9 cellular contexts compared by ENCODE assay signal in genomic region chr2:217922101-217923006, GRCh38.
DNase-seq lines count a peak whose midpoint lies in the region; ATAC-seq and TF ChIP-seq lines count a peak whose summit lies in the region.
"Had no signal": no experiment of that assay in that cellular context is flagged by ENCODE, and none has a peak within 500 bp of the region (broad histone marks: within the 10 kb centered on the region; RNA-seq: fewer than 3 reads in every experiment).

No MANE protein-coding gene starts in this region.

- H3K27ac ChIP-seq in left lung (peak overlapping the region; percentile 66 to 71), skin epidermis (peak overlapping the region in 11 of 21 experiments; percentile 7 to 81 (median 57))
- H3K27ac ChIP-seq in CD4-positive, alpha-beta T cell (ENCODE audit: low read depth, low read length) = no peak overlapping the region

- DNase-seq in Calu3 (no peak), choroid plexus epithelial cell (ENCODE audit: low read depth) (peak; percentile 49), left lung (peak in 1 of 2 donors; percentile 85), NOMO-1 treated with dmso at 0.1 percent for 144 hours (lab: John Stamatoyannopoulos, UW; ENCODE audit: unreplicated experiment) (no peak), NCI-H1694 treated with DMSO at 0.1 percent for 48 hours (lab: John Stamatoyannopoulos, UW) (no peak)
- DNase-seq in stimulated activated CD4-positive, alpha-beta T cell treated with anti-CD3 and anti-CD28 coated beads, Interleukin-4, amount 100 ng/mL, for 24 hours = no peak
- no peak for DNase-seq in CD4-positive, alpha-beta T cell
- DNase-seq: activated CD4-positive, alpha-beta T cell treated with anti-CD3 and anti-CD28 coated beads, Interleukin-2, amount 50 U/mL, for 1 hour had no signal

- POLR2A ChIA-PET in CD4-positive, alpha-beta T cell (lab: Charles Lee) = no interaction called here

- intact Hi-C loops in Calu3 (cut with micrococcal nuclease; ENCODE audit: unreplicated experiment) (no loop called here), left lung (cut with DNase I) (no loop called here)
- intact Hi-C loops in CD4-positive, alpha-beta T cell (cut with DNase I, micrococcal nuclease) = no loop called here

- peaks cover 82% of the 10 kb centered on the region for H3K27me3 Mint-ChIP-seq in Calu3 (ENCODE audit: unreplicated experiment)
- H3K27me3 Mint-ChIP-seq in CD4-positive, alpha-beta T cell = no peaks in the 10 kb centered on the region

- no TSS peak for BruUV-seq in Calu3 (replicated peaks; lab: Mats Ljungman, UMichigan)

- H3K36me3 ChIP-seq in left lung = no peaks in the 10 kb centered on the region

- no peak overlapping the region for H3K4me3 Mint-ChIP-seq in Calu3 (ENCODE audit: low read depth, unreplicated experiment)
- H3K4me3 Mint-ChIP-seq in CD4-positive, alpha-beta T cell = no peak overlapping the region

- H3K4me3 ChIP-seq in choroid plexus epithelial cell (ENCODE audit: low read depth, low read length) (no peak overlapping the region), left lung (no peak overlapping the region), skin epidermis (no peak overlapping the region)

- H3K27me3 ChIP-seq in left lung = no peaks in the 10 kb centered on the region
- H3K27me3 ChIP-seq in CD4-positive, alpha-beta T cell (ENCODE audit: control insufficient read depth, insufficient read depth, low read length) = no peaks in the 10 kb centered on the region

- no peaks in the 10 kb centered on the region for H3K36me3 Mint-ChIP-seq in Calu3 (ENCODE audit: insufficient read depth, unreplicated experiment)
- no peaks in the 10 kb centered on the region for H3K36me3 Mint-ChIP-seq in CD4-positive, alpha-beta T cell (ENCODE audit: low read depth)

- no peak overlapping the region for H3K27ac Mint-ChIP-seq in Calu3 (ENCODE audit: unreplicated experiment)
- H3K27ac Mint-ChIP-seq in CD4-positive, alpha-beta T cell = no peak overlapping the region

- H3K9me3 ChIP-seq in left lung = no peaks in the 10 kb centered on the region
- no peaks in the 10 kb centered on the region for H3K9me3 ChIP-seq in CD4-positive, alpha-beta T cell (ENCODE audit: control insufficient read depth, low read length)

- TF ChIP-seq CTCF in Calu3 (IDR thresholded peaks at IDR 0.05; ENCODE audit: unreplicated experiment) (peak; percentile 20), choroid plexus epithelial cell (conservative IDR thresholded peaks at IDR 0.05; ENCODE audit: low read depth, low read length) (peak; percentile 32), left lung (IDR thresholded peaks at IDR 0.05) (no peak)
- no peak for TF ChIP-seq CTCF in CD4-positive, alpha-beta T cell (IDR thresholded peaks at IDR 0.05)

- ATAC-seq in left lung = peak; percentile 24
- no peak for ATAC-seq in CD4-positive, alpha-beta T cell (ENCODE audit: poor library complexity)

- CTCF ChIA-PET in Calu3 (lab: Charles Lee) = no interaction called here
- CTCF ChIA-PET in CD4-positive, alpha-beta T cell (lab: Charles Lee) = no interaction called here

- peaks cover 81 to 89% of the 10 kb centered on the region in 2 donors for H3K4me1 ChIP-seq in left lung

- no peaks in the 10 kb centered on the region for H3K9me3 Mint-ChIP-seq in Calu3 (ENCODE audit: low read depth, unreplicated experiment)
- H3K9me3 Mint-ChIP-seq in CD4-positive, alpha-beta T cell = no peaks in the 10 kb centered on the region

- H3K4me1 Mint-ChIP-seq in Calu3 (ENCODE audit: low read depth, unreplicated experiment) = no peaks in the 10 kb centered on the region
- no peaks in the 10 kb centered on the region for H3K4me1 Mint-ChIP-seq in CD4-positive, alpha-beta T cell (ENCODE audit: low read depth)

Comparison
In these comparisons a context has a peak if more than half of its experiments do, and no peak if none do; other contexts are left out.
1. CTCF ChIP-seq: peak in Calu3 (single experiment) and choroid plexus epithelial cell (single experiment); none in left lung (0 of 2) and CD4-positive, alpha-beta T cell (single experiment).